12 cellular contexts compared by ENCODE assay signal in the genomic region with DNA sequence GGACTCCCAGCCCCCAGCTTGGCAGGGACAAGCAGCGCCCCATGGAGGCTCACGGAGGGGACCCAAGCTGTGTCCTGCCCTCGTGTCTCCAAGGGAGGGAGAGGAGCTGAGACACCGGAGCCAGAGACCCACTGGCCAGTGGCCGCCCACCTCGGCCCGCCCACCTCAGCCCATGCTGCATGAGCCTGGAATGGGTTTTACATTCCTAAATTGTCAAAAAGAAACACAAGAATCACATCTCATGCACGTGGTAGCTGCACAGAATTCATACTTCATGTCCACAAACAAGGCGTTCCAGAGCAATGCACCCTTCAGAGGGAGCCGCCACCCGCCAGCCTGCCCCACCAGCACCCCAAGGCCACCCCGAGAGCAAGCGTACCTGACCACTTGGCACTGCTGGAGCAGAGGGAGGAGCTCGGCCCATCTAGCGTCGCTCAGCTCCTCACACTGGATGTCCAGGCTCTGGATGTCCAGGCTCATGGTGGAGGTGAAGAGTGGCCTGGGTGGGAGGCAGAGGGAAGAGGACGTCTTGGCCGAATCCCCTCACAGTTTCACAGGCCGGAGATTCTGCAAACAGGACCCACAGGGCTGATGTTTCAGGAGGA. TPM values are rescaled to one million over a fixed set of nuclear protein-coding genes. Genes with fewer than 3 reads are reported as not detected.
DNase-seq lines count a peak whose midpoint lies in the region; ATAC-seq and TF ChIP-seq lines count a peak whose summit lies in the region.
"Had no signal": no experiment of that assay in that cellular context is flagged by ENCODE, and none has a peak within 500 bp of the region (broad histone marks: within the 10 kb centered on the region; RNA-seq: fewer than 3 reads in every experiment).

No MANE protein-coding gene starts in this region.

- no peaks in the 10 kb centered on the region for H3K27me3 ChIP-seq in left ventricle myocardium inferior (ENCODE audit: low read depth)
- H3K27me3 ChIP-seq in body of pancreas: no peaks in the 10 kb centered on the region
- H3K27me3 ChIP-seq in ovary: no peaks in the 10 kb centered on the region
- H3K27me3 ChIP-seq: pancreas had no signal

- WGBS in body of pancreas, 2 donors: 76% methylated on average over 19 of the region's 19 CpGs; no CpG with 5 or more reads in 1 of the 2 donors
- WGBS in ovary, 3 donors: 76 to 84% (median 80%) methylated on average over 19 of the region's 19 CpGs

- no peak for TF ChIP-seq EP300 in ovary (IDR thresholded peaks at IDR 0.05)

- H3K36me3 ChIP-seq in left ventricle myocardium inferior: peaks cover 49% of the 10 kb centered on the region
- H3K36me3 ChIP-seq in body of pancreas (replicated peaks in 1 of 2; ENCODE audit: insufficient read depth in 1 of 2, low read depth in 2 of 2): peaks cover 0 to 34% of the 10 kb centered on the region in 2 donors
- no peaks in the 10 kb centered on the region for H3K36me3 ChIP-seq in ovary

- no peaks in the 10 kb centered on the region for H3K9me3 ChIP-seq in left ventricle myocardium inferior (replicated peaks)
- H3K9me3 ChIP-seq in body of pancreas: no peaks in the 10 kb centered on the region
- H3K9me3 ChIP-seq in ovary: no peaks in the 10 kb centered on the region
- H3K9me3 ChIP-seq: mucosa of descending colon, pancreas had no signal

- ATAC-seq in left cardiac atrium: no peak
- no peak for ATAC-seq in body of pancreas
- ATAC-seq: mucosa of descending colon, pancreas, SK-N-SH treated with all-trans-retinoic acid at 6 μM for 48 hours had no signal

- peaks cover 95% of the 10 kb centered on the region for H3K4me1 ChIP-seq in left ventricle myocardium inferior
- H3K4me1 ChIP-seq in body of pancreas: peaks cover 26% of the 10 kb centered on the region
- peaks cover 11% of the 10 kb centered on the region for H3K4me1 ChIP-seq in ovary (ENCODE audit: insufficient read depth)

- H3K27ac ChIP-seq in left ventricle myocardium inferior (replicated peaks): peak overlapping the region; percentile 99
- H3K27ac ChIP-seq in cingulate gyrus (ENCODE audit: low read depth, low read length): peak overlapping the region; percentile 98
- H3K27ac ChIP-seq in substantia nigra (ENCODE audit: low read depth, low read length, poor library complexity, severe bottlenecking): peak overlapping the region; percentile 100
- H3K27ac ChIP-seq in body of pancreas: no peak overlapping the region
- no peak overlapping the region for H3K27ac ChIP-seq in ovary
- H3K27ac ChIP-seq: pancreas had no signal

- TF ChIP-seq CTCF in left ventricle myocardium inferior (IDR thresholded peaks at IDR 0.05; ENCODE audit: borderline replicate concordance): no peak
- TF ChIP-seq CTCF in body of pancreas (IDR thresholded peaks at IDR 0.05): no peak
- no peak for TF ChIP-seq CTCF in ovary (IDR thresholded peaks at IDR 0.05)

- H3K4me3 ChIP-seq in left ventricle myocardium inferior (no peak overlapping the region), body of pancreas (no peak overlapping the region), ovary (no peak overlapping the region)
- H3K4me3 ChIP-seq: mucosa of descending colon, pancreas had no signal

- intact Hi-C loops in left ventricle myocardium inferior (cut with micrococcal nuclease): no loop called here
- intact Hi-C loops in left cardiac atrium (cut with DNase I): no loop called here
- intact Hi-C loops in body of pancreas (cut with DNase I): no loop called here
- intact Hi-C loops in ovary (cut with DNase I): loop anchor here in 1 of 4 donors (10.0 kb wide), 1 partner anchor 47 kb away; the partner anchor contains the start of gene PTDSS2

- TF ChIP-seq POLR2A in body of pancreas (IDR thresholded peaks at IDR 0.05) (no peak), ovary (IDR thresholded peaks at IDR 0.05) (no peak)

- no peak for DNase-seq in left ventricle myocardium inferior
- no peak for DNase-seq in left cardiac atrium
- no peak for DNase-seq in substantia nigra (lab: John Stamatoyannopoulos, UW)
- DNase-seq in body of pancreas: no peak
- DNase-seq in ovary: no peak
- DNase-seq: activated naive CD4-positive, alpha-beta T cell treated with Interleukin-2 at 50 U/mL for 16 hours; glutamatergic neuron; stimulated activated CD4-positive, alpha-beta T cell treated with anti-CD3 and anti-CD28 coated beads, Interleukin-12 subunit alpha, Interleukin-12 subunit beta, amount 100 ng/mL, for 4 hours had no signal

RNA-seq across cellular contexts. Expression of gene RNH1, which starts 5.3 kb away (rescaled TPM):
- total RNA-seq in left ventricle myocardium inferior (142 TPM), left cardiac atrium (100 to 1,000 TPM; 153 to 159 TPM), body of pancreas (100 to 1,000 TPM in 1 of 2 donors, 10 to 100 TPM in 1; 97.8 to 153 TPM), ovary (100 to 1,000 TPM; 105 to 233 (median 169) TPM)
- polyA plus RNA-seq in ovary: 100 to 1,000 TPM in 1 of 2 donors, 10 to 100 TPM in 1; 17.4 to 147 TPM

RNA-seq across cellular contexts. Expression of gene HRAS, which starts 33.6 kb away (rescaled TPM):
- total RNA-seq in left ventricle myocardium inferior (55.9 TPM), left cardiac atrium (10 to 100 TPM; 47.9 to 56.5 TPM), body of pancreas (10 to 100 TPM; 13.0 to 15.8 TPM), ovary (10 to 100 TPM; 21.3 to 49.6 (median 36.3) TPM)
- polyA plus RNA-seq in ovary: 10 to 100 TPM in 1 of 2 donors, 1 to 10 TPM in 1; 4.3 to 38.0 TPM

RNA-seq across cellular contexts. Expression of gene LRRC56, which starts 35.5 kb away (rescaled TPM):
- total RNA-seq in left ventricle myocardium inferior (0.25 TPM), left cardiac atrium (under 1 TPM; 0.47 to 0.68 TPM), body of pancreas (1 to 10 TPM; 1.6 to 2.3 TPM), ovary (1 to 10 TPM in 6 of 7 donors, under 1 TPM in 1; 0.60 to 6.2 (median 2.0) TPM)
- polyA plus RNA-seq in ovary: 1 to 10 TPM in 1 of 2 donors, not detected in 1; 2.1 TPM

RNA-seq across cellular contexts. Expression of gene PTDSS2, which starts 51.7 kb away (rescaled TPM):
- total RNA-seq in left ventricle myocardium inferior: 30.2 TPM
- 10 to 100 TPM; 21.5 to 26.5 TPM for total RNA-seq in left cardiac atrium
- 10 to 100 TPM; 17.4 to 93.3 TPM for total RNA-seq in body of pancreas
- total RNA-seq in ovary: 10 to 100 TPM; 34.4 to 56.5 (median 42.7) TPM
- polyA plus RNA-seq in ovary: 10 to 100 TPM; 17.1 to 38.6 TPM

RNA-seq across cellular contexts. Expression of gene LMNTD2, which starts 58.8 kb away (rescaled TPM):
- 0.52 TPM for total RNA-seq in left ventricle myocardium inferior
- 1 to 10 TPM in 1 of 2 donors, under 1 TPM in 1; 0.58 to 1.1 TPM for total RNA-seq in left cardiac atrium
- 10 to 100 TPM in 1 of 2 donors, 1 to 10 TPM in 1; 6.0 to 12.9 TPM for total RNA-seq in body of pancreas
- total RNA-seq in ovary: 1 to 10 TPM in 5 of 7 donors, under 1 TPM in 2; 0.70 to 7.6 (median 1.2) TPM
- polyA plus RNA-seq in ovary: 1 to 10 TPM in 1 of 2 donors, not detected in 1; 1.1 TPM

Comparison
In these comparisons a context has a peak if more than half of its experiments do, and no peak if none do; other contexts are left out.
1. H3K27ac ChIP-seq: peak in left ventricle myocardium inferior (single experiment), cingulate gyrus (single experiment) and substantia nigra (single experiment); none in body of pancreas (0 of 4) and ovary (0 of 2).